In the genomic region with DNA sequence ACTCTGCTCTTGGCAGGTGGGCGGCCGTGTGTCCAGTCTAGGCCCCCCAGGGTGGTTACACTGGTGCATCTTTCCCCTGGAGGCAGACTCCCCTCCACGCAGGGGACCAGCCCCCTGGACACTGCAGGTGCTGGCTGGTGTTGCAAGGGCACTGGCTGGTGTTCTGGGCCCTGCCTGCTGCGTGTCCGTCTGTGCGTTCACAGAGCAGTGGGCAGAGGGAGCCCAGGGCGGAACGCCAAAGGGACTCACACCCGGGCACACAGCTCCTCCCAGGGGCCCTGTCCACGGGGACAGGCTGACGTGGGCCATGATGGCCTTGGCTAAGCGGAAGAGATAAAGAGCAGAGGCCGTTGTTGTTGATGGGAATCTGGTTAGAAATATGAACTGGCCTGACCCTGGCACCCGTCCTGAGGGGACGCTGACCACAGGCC, we compare ENCODE assay signal across 1 cellular context.
TF ChIP-seq lines count a peak whose summit lies in the region.

No MANE protein-coding gene starts in this region.

TF ChIP-seq in HEK293, 187 proteins besides CTCF, POLR2A, EP300 and RAD21 (continued from another document):
- TF ChIP-seq, protein P1, sequence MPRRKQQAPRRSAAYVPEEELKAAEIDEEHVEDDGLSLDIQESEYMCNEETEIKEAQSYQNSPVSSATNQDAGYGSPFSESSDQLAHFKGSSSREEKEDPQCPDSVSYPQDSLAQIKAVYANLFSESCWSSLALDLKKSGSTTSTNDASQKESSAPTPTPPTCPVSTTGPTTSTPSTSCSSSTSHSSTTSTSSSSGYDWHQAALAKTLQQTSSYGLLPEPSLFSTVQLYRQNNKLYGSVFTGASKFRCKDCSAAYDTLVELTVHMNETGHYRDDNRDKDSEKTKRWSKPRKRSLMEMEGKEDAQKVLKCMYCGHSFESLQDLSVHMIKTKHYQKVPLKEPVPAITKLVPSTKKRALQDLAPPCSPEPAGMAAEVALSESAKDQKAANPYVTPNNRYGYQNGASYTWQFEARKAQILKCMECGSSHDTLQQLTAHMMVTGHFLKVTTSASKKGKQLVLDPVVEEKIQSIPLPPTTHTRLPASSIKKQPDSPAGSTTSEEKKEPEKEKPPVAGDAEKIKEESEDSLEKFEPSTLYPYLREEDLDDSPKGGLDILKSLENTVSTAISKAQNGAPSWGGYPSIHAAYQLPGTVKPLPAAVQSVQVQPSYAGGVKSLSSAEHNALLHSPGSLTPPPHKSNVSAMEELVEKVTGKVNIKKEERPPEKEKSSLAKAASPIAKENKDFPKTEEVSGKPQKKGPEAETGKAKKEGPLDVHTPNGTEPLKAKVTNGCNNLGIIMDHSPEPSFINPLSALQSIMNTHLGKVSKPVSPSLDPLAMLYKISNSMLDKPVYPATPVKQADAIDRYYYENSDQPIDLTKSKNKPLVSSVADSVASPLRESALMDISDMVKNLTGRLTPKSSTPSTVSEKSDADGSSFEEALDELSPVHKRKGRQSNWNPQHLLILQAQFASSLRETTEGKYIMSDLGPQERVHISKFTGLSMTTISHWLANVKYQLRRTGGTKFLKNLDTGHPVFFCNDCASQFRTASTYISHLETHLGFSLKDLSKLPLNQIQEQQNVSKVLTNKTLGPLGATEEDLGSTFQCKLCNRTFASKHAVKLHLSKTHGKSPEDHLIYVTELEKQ (tag by site-specific recombination; IDR thresholded peaks at IDR 0.05; ENCODE audit: borderline replicate concordance) = no peak
